ENCODE assay signal across 1 cellular context in genomic region chr5:56024810-56025302, GRCh38.
TF ChIP-seq lines count a peak whose summit lies in the region.

No MANE protein-coding gene starts in this region.

TF ChIP-seq in HepG2, 621 proteins besides CTCF, POLR2A, EP300 and RAD21:
- TF ChIP-seq ZNF816 (CRISPR knock-in tag; IDR thresholded peaks at IDR 0.05; ENCODE audit: borderline replicate concordance) (0 out of 2 replicates have a peak, but pooled peaks have one; percentile 52), ELF4 (CRISPR knock-in tag; IDR thresholded peaks at IDR 0.05; ENCODE audit: borderline replicate concordance) (peak; percentile 64; the same call in 1 of the 2 replicates), SALL2 (CRISPR knock-in tag; IDR thresholded peaks at IDR 0.05) (no peak), ATF6 (CRISPR knock-in tag; conservative IDR thresholded peaks at IDR 0.05) (no peak), ZBTB34 (CRISPR knock-in tag; IDR thresholded peaks at IDR 0.05) (0 out of 2 replicates have a peak, but pooled peaks have one; percentile 1), NFIC (IDR thresholded peaks at IDR 0.05; ENCODE audit: low read length) (no peak), NR2F2 (IDR thresholded peaks at IDR 0.05; ENCODE audit: borderline replicate concordance, low read depth) (no peak), RARA (CRISPR knock-in tag; IDR thresholded peaks at IDR 0.05) (no peak), ZNF737 (CRISPR knock-in tag; IDR thresholded peaks at IDR 0.05; ENCODE audit: borderline replicate concordance) (no peak), AHDC1 (CRISPR knock-in tag; IDR thresholded peaks at IDR 0.05; ENCODE audit: borderline replicate concordance) (0 out of 2 replicates have a peak, but pooled peaks have one; percentile 5), TFDP2 (CRISPR knock-in tag; IDR thresholded peaks at IDR 0.05) (0 out of 2 replicates have a peak, but pooled peaks have one; percentile 5), ARID3A (IDR thresholded peaks at IDR 0.05; ENCODE audit: low read depth, low read length) (no peak)
